In the genomic region with DNA sequence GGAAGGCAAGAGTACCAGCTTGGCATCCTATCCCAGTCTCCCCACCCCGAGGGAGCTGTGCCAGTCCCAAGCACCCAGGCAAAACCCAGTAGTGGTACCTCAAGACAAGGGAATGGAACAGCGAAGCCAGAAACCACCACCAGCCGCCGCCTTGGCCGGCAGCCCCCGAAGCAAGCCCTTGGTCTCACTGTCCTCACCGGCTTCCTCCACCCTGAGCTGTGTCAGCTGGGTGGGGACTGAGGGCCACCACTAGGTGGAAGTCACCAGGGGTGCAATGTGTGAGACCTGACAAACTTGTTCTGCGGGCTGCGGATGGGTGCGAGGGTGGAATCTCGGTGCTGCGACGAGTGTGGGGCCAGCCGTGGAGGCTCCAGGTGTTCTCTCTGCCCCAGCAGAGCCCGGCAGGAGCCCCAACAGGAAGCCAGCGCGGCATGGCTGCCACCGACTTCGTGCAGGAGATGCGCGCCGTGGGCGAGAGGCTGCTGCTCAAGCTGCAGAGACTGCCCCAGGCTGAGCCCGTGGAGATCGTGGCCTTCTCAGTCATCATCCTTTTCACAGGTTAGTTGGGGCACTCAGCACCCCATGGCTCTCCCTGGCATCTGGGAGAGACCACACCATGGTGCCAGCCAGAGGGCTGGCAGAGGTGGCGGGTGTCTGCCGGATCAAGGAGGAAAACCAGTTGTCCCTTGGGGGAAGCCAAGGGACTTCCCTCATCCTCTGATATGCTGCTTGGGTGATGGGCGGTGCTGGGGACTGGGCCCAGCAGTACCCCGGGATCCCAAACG, we compare ENCODE assay signal across 16 cellular contexts. TPM values are rescaled to one million over a fixed set of nuclear protein-coding genes. Genes with fewer than 3 reads are reported as not detected.
DNase-seq lines count a peak whose midpoint lies in the region; ATAC-seq, FAIRE-seq and TF ChIP-seq lines count a peak whose summit lies in the region.
"Had no signal": no experiment of that assay in that cellular context is flagged by ENCODE, and none has a peak within 500 bp of the region (broad histone marks: within the 10 kb centered on the region; RNA-seq: fewer than 3 reads in every experiment).

No MANE protein-coding gene starts in this region.

- no peaks in the 10 kb centered on the region for H3K27me3 Mint-ChIP-seq in endodermal cell (ENCODE audit: insufficient read depth)
- H3K27me3 Mint-ChIP-seq in CD4-positive, alpha-beta T cell: no peaks in the 10 kb centered on the region
- H3K27me3 Mint-ChIP-seq: naive thymus-derived CD8-positive, alpha-beta T cell had no signal

- FAIRE-seq in urothelium cell line (lab: Jason Lieb, UNC): peak; percentile 56
- FAIRE-seq: frontal cortex had no signal

- H3K9me3 Mint-ChIP-seq in endodermal cell: no peaks in the 10 kb centered on the region
- H3K9me3 Mint-ChIP-seq in CD4-positive, alpha-beta T cell: no peaks in the 10 kb centered on the region
- H3K9me3 Mint-ChIP-seq: naive thymus-derived CD8-positive, alpha-beta T cell had no signal

- peaks cover 2% of the 10 kb centered on the region for H3K4me1 Mint-ChIP-seq in endodermal cell
- H3K4me1 Mint-ChIP-seq in CD4-positive, alpha-beta T cell (ENCODE audit: low read depth): no peaks in the 10 kb centered on the region

- H3K27ac ChIP-seq in right atrium auricular region (peak overlapping the region; percentile 58 to 77), endodermal cell (ENCODE audit: low read depth, low read length) (no peak overlapping the region), mucosa of rectum (ENCODE audit: low read depth in 2 of 2, low read length in 2 of 2) (peak overlapping the region; percentile 39 to 52)
- H3K27ac ChIP-seq in CD4-positive, alpha-beta T cell (ENCODE audit: low read depth, low read length): no peak overlapping the region
- H3K27ac ChIP-seq: right lobe of liver, SK-N-MC had no signal

- H3K27me3 ChIP-seq in right atrium auricular region (no peaks in the 10 kb centered on the region), endodermal cell (ENCODE audit: control insufficient read depth, insufficient read depth, low read length, poor library complexity, severe bottlenecking) (no peaks in the 10 kb centered on the region), mucosa of rectum (ENCODE audit: control insufficient read depth in 2 of 2, insufficient read depth in 2 of 2, low read length in 2 of 2) (no peaks in the 10 kb centered on the region)
- H3K27me3 ChIP-seq in CD4-positive, alpha-beta T cell (ENCODE audit: control insufficient read depth, insufficient read depth, low read length): no peaks in the 10 kb centered on the region
- H3K27me3 ChIP-seq: right lobe of liver had no signal

- no peak for TF ChIP-seq CTCF in right atrium auricular region (IDR thresholded peaks at IDR 0.05)
- peak; percentile 35 for TF ChIP-seq CTCF in endodermal cell (conservative IDR thresholded peaks at IDR 0.05)
- TF ChIP-seq CTCF in CD4-positive, alpha-beta T cell (IDR thresholded peaks at IDR 0.05): no peak

- H3K9me3 ChIP-seq in right atrium auricular region (no peaks in the 10 kb centered on the region), endodermal cell (ENCODE audit: control insufficient read depth, low read length) (no peaks in the 10 kb centered on the region), mucosa of rectum (ENCODE audit: control insufficient read depth in 2 of 2, low read length in 2 of 2) (no peaks in the 10 kb centered on the region)
- no peaks in the 10 kb centered on the region for H3K9me3 ChIP-seq in CD4-positive, alpha-beta T cell (ENCODE audit: control insufficient read depth, low read length)
- H3K9me3 ChIP-seq: right lobe of liver had no signal

- H3K4me3 ChIP-seq in right atrium auricular region (no peak overlapping the region), endodermal cell (ENCODE audit: low read length) (no peak overlapping the region), mucosa of rectum (ENCODE audit: low read length in 2 of 2) (no peak overlapping the region)
- H3K4me3 ChIP-seq: right lobe of liver, SK-N-MC had no signal

- H3K36me3 ChIP-seq in right atrium auricular region: no peaks in the 10 kb centered on the region
- peaks cover 10% of the 10 kb centered on the region for H3K36me3 ChIP-seq in endodermal cell (ENCODE audit: control insufficient read depth, insufficient read depth, low read length)
- H3K36me3 ChIP-seq in mucosa of rectum (ENCODE audit: control insufficient read depth in 2 of 2, insufficient read depth in 2 of 2, low read length in 2 of 2): no peaks in the 10 kb centered on the region
- H3K36me3 ChIP-seq: right lobe of liver had no signal

- CTCF ChIA-PET in CD4-positive, alpha-beta T cell (lab: Charles Lee): interaction anchor here (1.4 kb wide), 1 partner anchor 113 kb away, joined by 3 read pairs; no protein-coding TSS in a partner anchor

- H3K27ac Mint-ChIP-seq in endodermal cell: no peak overlapping the region
- H3K27ac Mint-ChIP-seq in CD4-positive, alpha-beta T cell: no peak overlapping the region

- no peak overlapping the region for H3K4me3 Mint-ChIP-seq in endodermal cell
- no peak overlapping the region for H3K4me3 Mint-ChIP-seq in CD4-positive, alpha-beta T cell
- H3K4me3 Mint-ChIP-seq: naive thymus-derived CD8-positive, alpha-beta T cell had no signal

- POLR2A ChIA-PET in CD4-positive, alpha-beta T cell (lab: Charles Lee): no interaction called here

- H3K9ac ChIP-seq in endodermal cell (ENCODE audit: extremely low read depth, low read length, poor library complexity, severe bottlenecking) (no peak overlapping the region), mucosa of rectum (ENCODE audit: low read depth in 1 of 2, low read length in 2 of 2) (peak overlapping the region; percentile 2 to 19)

- no peak for DNase-seq in right atrium auricular region (ENCODE audit: low spot score)
- no peak for DNase-seq in Right ventricle myocardium inferior (ENCODE audit: missing footprints)
- peak; percentile 61 for DNase-seq in endodermal cell
- no peak for DNase-seq in urothelium cell line (ENCODE audit: low spot score)
- DNase-seq in NCI-H2081 treated with DMSO at 0.1 percent for 48 hours (lab: John Stamatoyannopoulos, UW): no peak
- no peak for DNase-seq in CD4-positive, alpha-beta T cell
- no peak for DNase-seq in T-helper 9 cell
- DNase-seq: effector CD4-positive, alpha-beta T cell; naive thymus-derived CD8-positive, alpha-beta T cell; NCI-H2029 treated with DMSO at 0.1 percent for 48 hours; NK-92 treated with Interleukin-12 subunit alpha and Interleukin-12 subunit beta, amount 100 ng/mL, for 24 hours; stimulated activated naive CD4-positive, alpha-beta T cell had no signal

- H3K4me1 ChIP-seq in right atrium auricular region: peaks cover 0 to 57% of the 10 kb centered on the region in 2 donors
- no peaks in the 10 kb centered on the region for H3K4me1 ChIP-seq in endodermal cell (ENCODE audit: control insufficient read depth, insufficient read depth, low read length)
- peaks cover 54 to 73% of the 10 kb centered on the region in 2 donors for H3K4me1 ChIP-seq in mucosa of rectum (ENCODE audit: control insufficient read depth in 2 of 2, insufficient read depth in 2 of 2, low read length in 2 of 2)
- H3K4me1 ChIP-seq: right lobe of liver had no signal

- no peak for ATAC-seq in Right ventricle myocardium inferior
- no peak for ATAC-seq in CD4-positive, alpha-beta T cell (ENCODE audit: poor library complexity)
- ATAC-seq: naive thymus-derived CD8-positive, alpha-beta T cell had no signal

- H3K36me3 Mint-ChIP-seq in endodermal cell (ENCODE audit: low read depth): peaks cover 9% of the 10 kb centered on the region
- H3K36me3 Mint-ChIP-seq in CD4-positive, alpha-beta T cell (ENCODE audit: low read depth): no peaks in the 10 kb centered on the region

- 93% methylated on average over 26 to 30 of the region's 30 CpGs for WGBS in endodermal cell (ENCODE audit: insufficient coverage in 1 of 2, insufficient read length in 1 of 2), 2 experiments

- intact Hi-C loops in Right ventricle myocardium inferior (cut with DNase I): no loop called here
- intact Hi-C loops in CD4-positive, alpha-beta T cell (cut with DNase I, micrococcal nuclease): no loop called here

RNA-seq across cellular contexts. Expression of a gene that starts 6.7 kb away (rescaled TPM):
- total RNA-seq in right atrium auricular region: 10 to 100 TPM in 1 of 2 donors, 1 to 10 TPM in 1; 6.4 to 12.0 TPM
- total RNA-seq in Right ventricle myocardium inferior: 11.4 TPM
- total RNA-seq in endodermal cell: under 1 TPM in 1 of 2 donors, not detected in 1; 0.40 TPM
- not detected for polyA plus RNA-seq in endodermal cell (2013, experiment 1 of 2)
- not detected for polyA plus RNA-seq in endodermal cell (2013, experiment 2 of 2)
- 1 to 10 TPM in 1 of 2 experiments, under 1 TPM in 1; 0.75 to 1.3 TPM for total RNA-seq in CD4-positive, alpha-beta T cell

RNA-seq across cellular contexts. Expression of a gene that starts 27.0 kb away (rescaled TPM):
- total RNA-seq in right atrium auricular region (1 to 10 TPM; 6.2 to 7.1 TPM), Right ventricle myocardium inferior (15.9 TPM), endodermal cell (10 to 100 TPM; 54.3 TPM)
- polyA plus RNA-seq in endodermal cell (2013, experiment 1 of 2): 40.1 TPM
- 32.4 TPM for polyA plus RNA-seq in endodermal cell (2013, experiment 2 of 2)
- total RNA-seq in CD4-positive, alpha-beta T cell: 10 to 100 TPM; 16.4 to 17.7 TPM

RNA-seq across cellular contexts. Expression of a gene that starts 27.2 kb away (rescaled TPM):
- 10 to 100 TPM; 28.5 to 44.6 TPM for total RNA-seq in right atrium auricular region
- 47.4 TPM for total RNA-seq in Right ventricle myocardium inferior
- total RNA-seq in endodermal cell: 100 to 1,000 TPM in 1 of 2 donors, 10 to 100 TPM in 1; 96.5 to 113 TPM
- 93.1 TPM for polyA plus RNA-seq in endodermal cell (2013, experiment 1 of 2)
- 95.4 TPM for polyA plus RNA-seq in endodermal cell (2013, experiment 2 of 2)
- total RNA-seq in CD4-positive, alpha-beta T cell: 100 to 1,000 TPM; 209 to 227 TPM

RNA-seq across cellular contexts. Expression of a gene that starts 52.4 kb away (rescaled TPM):
- 10 to 100 TPM; 29.3 to 34.3 TPM for total RNA-seq in right atrium auricular region
- 43.7 TPM for total RNA-seq in Right ventricle myocardium inferior
- 100 to 1,000 TPM in 1 of 2 donors, 10 to 100 TPM in 1; 89.0 to 123 TPM for total RNA-seq in endodermal cell
- 22.2 TPM for polyA plus RNA-seq in endodermal cell (2013, experiment 1 of 2)
- 14.5 TPM for polyA plus RNA-seq in endodermal cell (2013, experiment 2 of 2)
- 100 to 1,000 TPM; 202 to 209 TPM for total RNA-seq in CD4-positive, alpha-beta T cell

Comparison
In these comparisons a context has a peak if more than half of its experiments do, and no peak if none do; other contexts are left out.
1. H3K27ac ChIP-seq: peak in right atrium auricular region (2 of 2) and mucosa of rectum (2 of 2); none in endodermal cell (single experiment) and CD4-positive, alpha-beta T cell (single experiment).